In the genomic region with DNA sequence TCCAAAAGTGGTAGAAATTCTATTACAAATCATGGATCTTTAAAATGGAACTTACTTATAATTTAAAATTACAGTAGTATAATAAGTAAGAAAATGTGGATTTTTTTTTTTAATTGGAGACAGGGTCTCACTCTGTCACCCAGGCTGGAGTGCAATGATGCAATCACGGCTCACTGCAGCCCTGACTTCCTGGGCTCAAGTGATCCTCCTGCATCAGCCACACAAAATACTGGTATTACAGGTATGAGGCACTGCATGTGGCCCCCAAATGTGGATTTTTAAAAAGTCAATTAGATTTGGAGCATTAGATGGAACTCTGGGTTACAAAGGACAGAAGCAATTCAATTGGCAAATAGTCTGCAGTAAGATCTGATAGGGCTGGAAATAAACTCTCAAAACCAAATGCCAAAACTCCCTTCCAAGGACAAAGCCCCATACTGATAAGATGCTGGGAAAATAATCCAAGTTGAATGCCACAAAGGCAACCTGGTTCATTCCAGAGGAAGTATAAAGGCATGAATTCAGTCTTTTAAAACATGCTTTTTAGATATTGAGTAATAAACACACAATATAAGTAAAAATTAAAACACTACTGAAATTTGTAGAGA, we compare ENCODE assay signal across 18 cellular contexts.
DNase-seq lines count a peak whose midpoint lies in the region; ATAC-seq, FAIRE-seq and TF ChIP-seq lines count a peak whose summit lies in the region.
"Had no signal": no experiment of that assay in that cellular context is flagged by ENCODE, and none has a peak within 500 bp of the region (broad histone marks: within the 10 kb centered on the region; RNA-seq: fewer than 3 reads in every experiment).

No MANE protein-coding gene starts in this region.

- no peak for TF ChIP-seq EP300 in A549 (IDR thresholded peaks at IDR 0.05)

- peak overlapping the region; percentile 41 for H3K4me2 ChIP-seq in A549
- H3K4me2 ChIP-seq: BLaER1 had no signal

- no peak overlapping the region for H3K4me3 ChIP-seq in A549
- H3K4me3 ChIP-seq in adrenal gland: peak overlapping the region in 1 of 4 donors; percentile 10
- H3K4me3 ChIP-seq in upper lobe of right lung: no peak overlapping the region
- H3K4me3 ChIP-seq: BLaER1, GM12878 had no signal

- TF ChIP-seq POLR2A in A549 (IDR thresholded peaks at IDR 0.05; ENCODE audit: low read length): no peak
- no peak for TF ChIP-seq POLR2A in adrenal gland (IDR thresholded peaks at IDR 0.05)

- POLR2A ChIA-PET in A549 (lab: Yijun Ruan, JAX) (no interaction called here), GM10248 (lab: Yijun Ruan, JAX) (no interaction called here)

- H3K36me3 ChIP-seq in adrenal gland (replicated peaks in 1 of 2): no peaks in the 10 kb centered on the region
- no peaks in the 10 kb centered on the region for H3K36me3 ChIP-seq in upper lobe of right lung
- H3K36me3 ChIP-seq: BLaER1 had no signal

- CTCF ChIA-PET in A549 (lab: Yijun Ruan, JAX): no interaction called here
- CTCF ChIA-PET in GM10248 (lab: Yijun Ruan, JAX): no interaction called here

- intact Hi-C loops in Right ventricle myocardium inferior (cut with DNase I) (no loop called here), left ventricle myocardium superior (cut with micrococcal nuclease) (no loop called here), adrenal gland (cut with DNase I) (no loop called here), upper lobe of right lung (cut with DNase I) (no loop called here)

- ATAC-seq in Right ventricle myocardium inferior (peak; percentile 39), left ventricle myocardium superior (no peak), A549 (no peak), upper lobe of right lung (peak; percentile 35)
- ATAC-seq: CD8-positive, alpha-beta T cell; GM12878 had no signal

- no peak for FAIRE-seq in A549 (lab: Jason Lieb, UNC)
- FAIRE-seq: GM12878, GM19239, H1, HTR-8/SVneo had no signal

- H3K27ac ChIP-seq in A549 (peak overlapping the region; percentile 45 to 63; a peak in 5 of 6 replicates), adrenal gland (peak overlapping the region; percentile 45 to 84 (median 71)), upper lobe of right lung (no peak overlapping the region)
- H3K27ac ChIP-seq: 22Rv1, BLaER1 had no signal

- no peaks in the 10 kb centered on the region for H3K9me3 ChIP-seq in A549
- no peaks in the 10 kb centered on the region for H3K9me3 ChIP-seq in adrenal gland (replicated peaks in 1 of 3)
- no peaks in the 10 kb centered on the region for H3K9me3 ChIP-seq in upper lobe of right lung
- H3K9me3 ChIP-seq: BLaER1 had no signal

- DNase-seq in Right ventricle myocardium inferior (ENCODE audit: missing footprints) (no peak), left ventricle myocardium superior (no peak), A549 (ENCODE audit: low read depth in 1 of 2, low spot score in 1 of 2) (peak in 1 of 2 experiments; percentile 6), adrenal gland (peak in 2 of 7 donors; percentile 30 to 31), upper lobe of right lung (no peak), GM10248 (ENCODE audit: extremely low spot score) (no peak), HUDEP-2 (lab: John Stamatoyannopoulos, UW; ENCODE audit: unreplicated experiment in 76 of 76) (no peak)
- DNase-seq: Calu3; CD8-positive, alpha-beta T cell; DMS79 treated with DMSO at 0.1 percent for 48 hours; GF-D8; H9 had no signal

- WGBS in A549 (ENCODE audit: missing lambda C conversion rate): 31% methylated on average over 1 of the region's 1 CpG
- 15 to 44% (median 34%) methylated on average over 1 of the region's 1 CpG for WGBS in adrenal gland, 4 donors

- no peak for TF ChIP-seq CTCF in A549 (IDR thresholded peaks at IDR 0.05)
- no peak for TF ChIP-seq CTCF in adrenal gland (IDR thresholded peaks at IDR 0.05)
- TF ChIP-seq CTCF in upper lobe of right lung (IDR thresholded peaks at IDR 0.05): no peak
- TF ChIP-seq CTCF in GM10248 (IDR thresholded peaks at IDR 0.05; ENCODE audit: control extremely low read depth, extremely low read depth, low read depth, missing control alignments): no peak

- peaks cover 6% of the 10 kb centered on the region; the same call in 1 of the 3 replicates for H3K4me1 ChIP-seq in A549
- H3K4me1 ChIP-seq in adrenal gland (replicated peaks in 1 of 2): peaks cover 13 to 14% of the 10 kb centered on the region in 2 donors
- no peaks in the 10 kb centered on the region for H3K4me1 ChIP-seq in upper lobe of right lung
- H3K4me1 ChIP-seq: BLaER1 had no signal

- no peaks in the 10 kb centered on the region for H3K27me3 ChIP-seq in adrenal gland
- H3K27me3 ChIP-seq in upper lobe of right lung: no peaks in the 10 kb centered on the region
- H3K27me3 ChIP-seq: BLaER1 had no signal

- TF ChIP-seq RAD21 in A549 (conservative IDR thresholded peaks at IDR 0.05 in 1 of 2, IDR thresholded peaks at IDR 0.05 in 1 of 2): no peak

TF ChIP-seq in A549, 52 proteins besides CTCF, POLR2A, EP300 and RAD21:
- no peak for TF ChIP-seq FOSL2 (IDR thresholded peaks at IDR 0.05)
- no peak for TF ChIP-seq FOSL2 (CRISPR knock-in tag; IDR thresholded peaks at IDR 0.05)
- no peak for TF ChIP-seq ZNF302 (CRISPR knock-in tag; IDR thresholded peaks at IDR 0.05)
- TF ChIP-seq HOXA7 (CRISPR knock-in tag; IDR thresholded peaks at IDR 0.05): no peak
- TF ChIP-seq CBX8 (IDR thresholded peaks at IDR 0.05): no peak
- no peak for TF ChIP-seq JUNB (IDR thresholded peaks at IDR 0.05)
- no peak for TF ChIP-seq JUN (IDR thresholded peaks at IDR 0.05)
- TF ChIP-seq, protein P1, sequence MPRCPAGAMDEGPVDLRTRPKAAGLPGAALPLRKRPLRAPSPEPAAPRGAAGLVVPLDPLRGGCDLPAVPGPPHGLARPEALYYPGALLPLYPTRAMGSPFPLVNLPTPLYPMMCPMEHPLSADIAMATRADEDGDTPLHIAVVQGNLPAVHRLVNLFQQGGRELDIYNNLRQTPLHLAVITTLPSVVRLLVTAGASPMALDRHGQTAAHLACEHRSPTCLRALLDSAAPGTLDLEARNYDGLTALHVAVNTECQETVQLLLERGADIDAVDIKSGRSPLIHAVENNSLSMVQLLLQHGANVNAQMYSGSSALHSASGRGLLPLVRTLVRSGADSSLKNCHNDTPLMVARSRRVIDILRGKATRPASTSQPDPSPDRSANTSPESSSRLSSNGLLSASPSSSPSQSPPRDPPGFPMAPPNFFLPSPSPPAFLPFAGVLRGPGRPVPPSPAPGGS (IDR thresholded peaks at IDR 0.05): no peak
- TF ChIP-seq, protein P2, sequence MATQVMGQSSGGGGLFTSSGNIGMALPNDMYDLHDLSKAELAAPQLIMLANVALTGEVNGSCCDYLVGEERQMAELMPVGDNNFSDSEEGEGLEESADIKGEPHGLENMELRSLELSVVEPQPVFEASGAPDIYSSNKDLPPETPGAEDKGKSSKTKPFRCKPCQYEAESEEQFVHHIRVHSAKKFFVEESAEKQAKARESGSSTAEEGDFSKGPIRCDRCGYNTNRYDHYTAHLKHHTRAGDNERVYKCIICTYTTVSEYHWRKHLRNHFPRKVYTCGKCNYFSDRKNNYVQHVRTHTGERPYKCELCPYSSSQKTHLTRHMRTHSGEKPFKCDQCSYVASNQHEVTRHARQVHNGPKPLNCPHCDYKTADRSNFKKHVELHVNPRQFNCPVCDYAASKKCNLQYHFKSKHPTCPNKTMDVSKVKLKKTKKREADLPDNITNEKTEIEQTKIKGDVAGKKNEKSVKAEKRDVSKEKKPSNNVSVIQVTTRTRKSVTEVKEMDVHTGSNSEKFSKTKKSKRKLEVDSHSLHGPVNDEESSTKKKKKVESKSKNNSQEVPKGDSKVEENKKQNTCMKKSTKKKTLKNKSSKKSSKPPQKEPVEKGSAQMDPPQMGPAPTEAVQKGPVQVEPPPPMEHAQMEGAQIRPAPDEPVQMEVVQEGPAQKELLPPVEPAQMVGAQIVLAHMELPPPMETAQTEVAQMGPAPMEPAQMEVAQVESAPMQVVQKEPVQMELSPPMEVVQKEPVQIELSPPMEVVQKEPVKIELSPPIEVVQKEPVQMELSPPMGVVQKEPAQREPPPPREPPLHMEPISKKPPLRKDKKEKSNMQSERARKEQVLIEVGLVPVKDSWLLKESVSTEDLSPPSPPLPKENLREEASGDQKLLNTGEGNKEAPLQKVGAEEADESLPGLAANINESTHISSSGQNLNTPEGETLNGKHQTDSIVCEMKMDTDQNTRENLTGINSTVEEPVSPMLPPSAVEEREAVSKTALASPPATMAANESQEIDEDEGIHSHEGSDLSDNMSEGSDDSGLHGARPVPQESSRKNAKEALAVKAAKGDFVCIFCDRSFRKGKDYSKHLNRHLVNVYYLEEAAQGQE (IDR thresholded peaks at IDR 0.05): no peak
- no peak for TF ChIP-seq ESRRA (IDR thresholded peaks at IDR 0.05; ENCODE audit: borderline replicate concordance, low read length)
- TF ChIP-seq, protein P3, sequence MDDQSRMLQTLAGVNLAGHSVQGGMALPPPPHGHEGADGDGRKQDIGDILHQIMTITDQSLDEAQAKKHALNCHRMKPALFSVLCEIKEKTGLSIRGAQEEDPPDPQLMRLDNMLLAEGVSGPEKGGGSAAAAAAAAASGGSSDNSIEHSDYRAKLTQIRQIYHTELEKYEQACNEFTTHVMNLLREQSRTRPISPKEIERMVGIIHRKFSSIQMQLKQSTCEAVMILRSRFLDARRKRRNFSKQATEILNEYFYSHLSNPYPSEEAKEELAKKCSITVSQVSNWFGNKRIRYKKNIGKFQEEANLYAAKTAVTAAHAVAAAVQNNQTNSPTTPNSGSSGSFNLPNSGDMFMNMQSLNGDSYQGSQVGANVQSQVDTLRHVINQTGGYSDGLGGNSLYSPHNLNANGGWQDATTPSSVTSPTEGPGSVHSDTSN (IDR thresholded peaks at IDR 0.05): no peak
- no peak for TF ChIP-seq PHF8 (IDR thresholded peaks at IDR 0.05; ENCODE audit: borderline replicate concordance, low read depth)
- no peak for TF ChIP-seq TP53 (CRISPR knock-in tag; IDR thresholded peaks at IDR 0.05)
- TF ChIP-seq EHF (CRISPR knock-in tag; IDR thresholded peaks at IDR 0.05): no peak
- TF ChIP-seq, protein P4, sequence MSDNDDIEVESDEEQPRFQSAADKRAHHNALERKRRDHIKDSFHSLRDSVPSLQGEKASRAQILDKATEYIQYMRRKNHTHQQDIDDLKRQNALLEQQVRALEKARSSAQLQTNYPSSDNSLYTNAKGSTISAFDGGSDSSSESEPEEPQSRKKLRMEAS (IDR thresholded peaks at IDR 0.05): no peak

Comparison
In these comparisons a context has a peak if more than half of its experiments do, and no peak if none do; other contexts are left out.
1. ATAC-seq: peak in Right ventricle myocardium inferior (single experiment) and upper lobe of right lung (single experiment); none in left ventricle myocardium superior (single experiment) and A549 (0 of 2).